Comparison of ENCODE assay signal across 10 cellular contexts in the genomic region with DNA sequence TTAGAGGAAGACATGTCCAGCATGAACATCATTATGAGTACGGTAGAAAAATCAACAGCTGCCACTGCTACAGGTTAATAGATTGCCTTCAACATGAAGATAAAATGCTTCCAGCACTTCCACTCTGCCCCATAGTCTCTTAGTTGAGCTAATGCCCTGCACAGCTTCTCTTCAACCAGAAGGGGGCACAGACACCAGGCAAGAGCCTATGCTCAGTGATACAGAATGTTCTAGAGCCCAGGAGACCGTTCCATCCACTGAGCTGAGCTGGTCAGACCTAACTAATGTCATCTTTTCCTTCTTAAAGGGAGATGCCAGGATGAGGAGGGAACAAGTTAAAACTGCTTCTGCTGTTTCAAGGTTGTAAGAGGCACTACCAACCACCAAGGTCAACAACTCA. TPM values are rescaled to one million over a fixed set of nuclear protein-coding genes. Genes with fewer than 3 reads are reported as not detected.
DNase-seq lines count a peak whose midpoint lies in the region; ATAC-seq and TF ChIP-seq lines count a peak whose summit lies in the region.
"Had no signal": no experiment of that assay in that cellular context is flagged by ENCODE, and none has a peak within 500 bp of the region (broad histone marks: within the 10 kb centered on the region; RNA-seq: fewer than 3 reads in every experiment).

No MANE protein-coding gene starts in this region.

- ATAC-seq in GM18511 (IDR thresholded peaks at IDR 0.05; ENCODE audit: unreplicated experiment) (no peak), HG03439 (IDR thresholded peaks at IDR 0.05; ENCODE audit: unreplicated experiment) (no peak)
- ATAC-seq: activated CD4-positive, CD25-positive, alpha-beta regulatory T cell treated with anti-CD3 and anti-CD28 coated beads, Interleukin-2, amount 50 U/mL, for 24 hours had no signal

- H3K4me1 ChIP-seq in GM23248 (ENCODE audit: insufficient read depth) (no peaks in the 10 kb centered on the region), SK-N-SH (ENCODE audit: control insufficient read depth in 1 of 2, insufficient read depth in 2 of 2, low read depth in 1 of 2, low read length in 1 of 2) (no peaks in the 10 kb centered on the region)

- H3K79me2 ChIP-seq in GM23248 (ENCODE audit: insufficient read depth): no peaks in the 10 kb centered on the region
- no peaks in the 10 kb centered on the region for H3K79me2 ChIP-seq in SK-N-SH (ENCODE audit: insufficient read depth)

- H2AFZ ChIP-seq in GM23248 (no peak overlapping the region), SK-N-SH (ENCODE audit: low read depth) (no peak overlapping the region)

- no peak for TF ChIP-seq EP300 in SK-N-SH (IDR thresholded peaks at IDR 0.05; ENCODE audit: borderline replicate concordance in 1 of 2, low read depth in 1 of 2, low read length in 1 of 2)

- DNase-seq in EL (peak; percentile 2), GM23248 (peak; percentile 43), SK-N-SH (no peak), kidney epithelial cell (ENCODE audit: low read depth) (no peak), NCI-H1436 treated with DMSO at 0.1 percent for 48 hours (lab: John Stamatoyannopoulos, UW) (no peak), NCI-H226 (no peak)
- DNase-seq: NCI-H446 treated with DMSO at 0.1 percent for 48 hours had no signal

- CTCF ChIA-PET in SK-N-SH (lab: Yijun Ruan, JAX): interaction anchor here (0.5 to 1.3 kb wide), 4 partner anchors 9 to 109 kb away, joined by 3 to 4 read pairs (median 3); no protein-coding TSS in a partner anchor

- POLR2A ChIA-PET in SK-N-SH (lab: Yijun Ruan, JAX): no interaction called here

- peak; percentile 43; the same call in 1 of the 2 replicates for TF ChIP-seq CTCF in SK-N-SH (IDR thresholded peaks at IDR 0.05)
- TF ChIP-seq CTCF in kidney epithelial cell (IDR thresholded peaks at IDR 0.05; ENCODE audit: insufficient read depth, low read length, poor library complexity, severe bottlenecking): peak; percentile 10

- H3K36me3 ChIP-seq in GM23248 (ENCODE audit: low read depth) (no peaks in the 10 kb centered on the region), SK-N-SH (replicated peaks in 1 of 2; ENCODE audit: control insufficient read depth in 1 of 2, insufficient read depth in 2 of 2, low read length in 1 of 2) (no peaks in the 10 kb centered on the region), kidney epithelial cell (ENCODE audit: control insufficient read depth, insufficient read depth, low read length) (no peaks in the 10 kb centered on the region)

- H3K9me3 ChIP-seq in GM23248 (ENCODE audit: low read depth): no peaks in the 10 kb centered on the region
- H3K9me3 ChIP-seq in SK-N-SH: no peaks in the 10 kb centered on the region

- no peak overlapping the region for H3K4me2 ChIP-seq in GM23248 (ENCODE audit: unreplicated experiment)
- no peak overlapping the region for H3K4me2 ChIP-seq in SK-N-SH

- no peaks in the 10 kb centered on the region for H4K20me1 ChIP-seq in GM23248 (ENCODE audit: insufficient read depth)
- H4K20me1 ChIP-seq in SK-N-SH (ENCODE audit: insufficient read depth): no peaks in the 10 kb centered on the region

- in situ Hi-C loops in GM23248 (cut with MboI): no loop called here

- H3F3A ChIP-seq in GM23248 (ENCODE audit: insufficient read depth): no peaks in the 10 kb centered on the region
- H3F3A ChIP-seq in SK-N-SH (replicated peaks; ENCODE audit: insufficient read depth): no peaks in the 10 kb centered on the region

- no peaks in the 10 kb centered on the region for H3K9me2 ChIP-seq in GM23248 (ENCODE audit: insufficient read depth)
- H3K9me2 ChIP-seq in SK-N-SH: no peaks in the 10 kb centered on the region

- H3K27me3 ChIP-seq in GM23248 (replicated peaks; ENCODE audit: insufficient read depth) (no peaks in the 10 kb centered on the region), SK-N-SH (ENCODE audit: insufficient read depth) (no peaks in the 10 kb centered on the region), kidney epithelial cell (ENCODE audit: control insufficient read depth, insufficient read depth, low read length) (no peaks in the 10 kb centered on the region)

- WGBS in GM23248 (ENCODE audit: low coverage in 1 of 2, low lambda C conversion rate in 2 of 2, missing lambda C conversion rate in 2 of 2), 2 experiments: 0 to 50% methylated on average over 1 to 2 of the region's 2 CpGs
- 25% methylated on average over 2 of the region's 2 CpGs for WGBS in SK-N-SH (ENCODE audit: low lambda C conversion rate)

- TF ChIP-seq RAD21 in SK-N-SH (IDR thresholded peaks at IDR 0.05; ENCODE audit: low read length): no peak

- H3K9ac ChIP-seq in GM23248 (no peak overlapping the region), SK-N-SH (no peak overlapping the region)

- no peak overlapping the region for H3K27ac ChIP-seq in GM23248
- H3K27ac ChIP-seq in SK-N-SH (ENCODE audit: low read depth in 2 of 2, low read length in 1 of 2): no peak overlapping the region

- H3K4me3 ChIP-seq in GM23248 (no peak overlapping the region), SK-N-SH (ENCODE audit: low read depth in 2 of 2, low read length in 1 of 2) (no peak overlapping the region), kidney epithelial cell (ENCODE audit: low read depth, low read length) (no peak overlapping the region)

TF ChIP-seq in SK-N-SH, 30 proteins besides CTCF, POLR2A, EP300 and RAD21:
- no peak for TF ChIP-seq FOXJ3 (CRISPR knock-in tag; IDR thresholded peaks at IDR 0.05)
- TF ChIP-seq SMC3 (IDR thresholded peaks at IDR 0.05; ENCODE audit: low read depth, low read length): 0 out of 2 replicates have a peak, but pooled peaks have one; percentile 9
- TF ChIP-seq, protein P1, sequence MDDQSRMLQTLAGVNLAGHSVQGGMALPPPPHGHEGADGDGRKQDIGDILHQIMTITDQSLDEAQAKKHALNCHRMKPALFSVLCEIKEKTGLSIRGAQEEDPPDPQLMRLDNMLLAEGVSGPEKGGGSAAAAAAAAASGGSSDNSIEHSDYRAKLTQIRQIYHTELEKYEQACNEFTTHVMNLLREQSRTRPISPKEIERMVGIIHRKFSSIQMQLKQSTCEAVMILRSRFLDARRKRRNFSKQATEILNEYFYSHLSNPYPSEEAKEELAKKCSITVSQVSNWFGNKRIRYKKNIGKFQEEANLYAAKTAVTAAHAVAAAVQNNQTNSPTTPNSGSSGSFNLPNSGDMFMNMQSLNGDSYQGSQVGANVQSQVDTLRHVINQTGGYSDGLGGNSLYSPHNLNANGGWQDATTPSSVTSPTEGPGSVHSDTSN (IDR thresholded peaks at IDR 0.05): no peak
- TF ChIP-seq YY1 (IDR thresholded peaks at IDR 0.05; ENCODE audit: low read depth): no peak
- TF ChIP-seq, protein P2, sequence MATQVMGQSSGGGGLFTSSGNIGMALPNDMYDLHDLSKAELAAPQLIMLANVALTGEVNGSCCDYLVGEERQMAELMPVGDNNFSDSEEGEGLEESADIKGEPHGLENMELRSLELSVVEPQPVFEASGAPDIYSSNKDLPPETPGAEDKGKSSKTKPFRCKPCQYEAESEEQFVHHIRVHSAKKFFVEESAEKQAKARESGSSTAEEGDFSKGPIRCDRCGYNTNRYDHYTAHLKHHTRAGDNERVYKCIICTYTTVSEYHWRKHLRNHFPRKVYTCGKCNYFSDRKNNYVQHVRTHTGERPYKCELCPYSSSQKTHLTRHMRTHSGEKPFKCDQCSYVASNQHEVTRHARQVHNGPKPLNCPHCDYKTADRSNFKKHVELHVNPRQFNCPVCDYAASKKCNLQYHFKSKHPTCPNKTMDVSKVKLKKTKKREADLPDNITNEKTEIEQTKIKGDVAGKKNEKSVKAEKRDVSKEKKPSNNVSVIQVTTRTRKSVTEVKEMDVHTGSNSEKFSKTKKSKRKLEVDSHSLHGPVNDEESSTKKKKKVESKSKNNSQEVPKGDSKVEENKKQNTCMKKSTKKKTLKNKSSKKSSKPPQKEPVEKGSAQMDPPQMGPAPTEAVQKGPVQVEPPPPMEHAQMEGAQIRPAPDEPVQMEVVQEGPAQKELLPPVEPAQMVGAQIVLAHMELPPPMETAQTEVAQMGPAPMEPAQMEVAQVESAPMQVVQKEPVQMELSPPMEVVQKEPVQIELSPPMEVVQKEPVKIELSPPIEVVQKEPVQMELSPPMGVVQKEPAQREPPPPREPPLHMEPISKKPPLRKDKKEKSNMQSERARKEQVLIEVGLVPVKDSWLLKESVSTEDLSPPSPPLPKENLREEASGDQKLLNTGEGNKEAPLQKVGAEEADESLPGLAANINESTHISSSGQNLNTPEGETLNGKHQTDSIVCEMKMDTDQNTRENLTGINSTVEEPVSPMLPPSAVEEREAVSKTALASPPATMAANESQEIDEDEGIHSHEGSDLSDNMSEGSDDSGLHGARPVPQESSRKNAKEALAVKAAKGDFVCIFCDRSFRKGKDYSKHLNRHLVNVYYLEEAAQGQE (IDR thresholded peaks at IDR 0.05; ENCODE audit: low read depth, low read length): no peak
- TF ChIP-seq, protein P3, sequence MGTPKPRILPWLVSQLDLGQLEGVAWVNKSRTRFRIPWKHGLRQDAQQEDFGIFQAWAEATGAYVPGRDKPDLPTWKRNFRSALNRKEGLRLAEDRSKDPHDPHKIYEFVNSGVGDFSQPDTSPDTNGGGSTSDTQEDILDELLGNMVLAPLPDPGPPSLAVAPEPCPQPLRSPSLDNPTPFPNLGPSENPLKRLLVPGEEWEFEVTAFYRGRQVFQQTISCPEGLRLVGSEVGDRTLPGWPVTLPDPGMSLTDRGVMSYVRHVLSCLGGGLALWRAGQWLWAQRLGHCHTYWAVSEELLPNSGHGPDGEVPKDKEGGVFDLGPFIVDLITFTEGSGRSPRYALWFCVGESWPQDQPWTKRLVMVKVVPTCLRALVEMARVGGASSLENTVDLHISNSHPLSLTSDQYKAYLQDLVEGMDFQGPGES (IDR thresholded peaks at IDR 0.05; ENCODE audit: low read depth, low read length): no peak
- no peak for TF ChIP-seq CHD2 (IDR thresholded peaks at IDR 0.05; ENCODE audit: low read length, partially characterized antibody)

RNA-seq across cellular contexts. Expression of a gene that starts 42.2 kb away (rescaled TPM):
- total RNA-seq in GM23248 (2014; rRNA removed; shearing (Covaris generic)): not detected in 2 replicates
- not detected in 2 replicates for polyA plus RNA-seq in GM23248 (2016; fragmentation: Nextera tagmentation; extraction: Ambion mirVana)
- 0.08 and 0.15 TPM in 2 replicates for polyA plus RNA-seq in SK-N-SH (2012; rRNA removed)
- polyA plus RNA-seq in SK-N-SH (2012; cell fraction: cytosol; rRNA removed): 0.12 and 0.13 TPM in 2 replicates
- polyA plus RNA-seq in SK-N-SH (2012; cell fraction: nucleus; rRNA removed): 0.32 and 0.37 TPM in 2 replicates
- 3.8 and 4.2 TPM in 2 replicates for total RNA-seq in kidney epithelial cell

RNA-seq across cellular contexts. Expression of a gene that starts 56.5 kb away (rescaled TPM):
- total RNA-seq in GM23248 (2014; rRNA removed; shearing (Covaris generic)): 1.9 and 4.4 TPM in 2 replicates
- polyA plus RNA-seq in GM23248 (2016; fragmentation: Nextera tagmentation; extraction: Ambion mirVana): 1.1 and 1.2 TPM in 2 replicates
- polyA plus RNA-seq in SK-N-SH (2012; rRNA removed): 2.0 and 2.9 TPM in 2 replicates
- 0.96 and 1.3 TPM in 2 replicates for polyA plus RNA-seq in SK-N-SH (2012; cell fraction: cytosol; rRNA removed)
- 7.6 and 15.1 TPM in 2 replicates for polyA plus RNA-seq in SK-N-SH (2012; cell fraction: nucleus; rRNA removed)
- 3.0 and 3.5 TPM in 2 replicates for total RNA-seq in kidney epithelial cell

Comparison
In these comparisons a context has a peak if more than half of its experiments do, and no peak if none do; other contexts are left out.
1. DNase-seq: peak in EL (single experiment) and GM23248 (single experiment); none in SK-N-SH (single experiment), kidney epithelial cell (single experiment), NCI-H1436 treated with DMSO at 0.1 percent for 48 hours (single experiment) and NCI-H226 (single experiment).